ENCODE assay signal across 1 cellular context in the genomic region with DNA sequence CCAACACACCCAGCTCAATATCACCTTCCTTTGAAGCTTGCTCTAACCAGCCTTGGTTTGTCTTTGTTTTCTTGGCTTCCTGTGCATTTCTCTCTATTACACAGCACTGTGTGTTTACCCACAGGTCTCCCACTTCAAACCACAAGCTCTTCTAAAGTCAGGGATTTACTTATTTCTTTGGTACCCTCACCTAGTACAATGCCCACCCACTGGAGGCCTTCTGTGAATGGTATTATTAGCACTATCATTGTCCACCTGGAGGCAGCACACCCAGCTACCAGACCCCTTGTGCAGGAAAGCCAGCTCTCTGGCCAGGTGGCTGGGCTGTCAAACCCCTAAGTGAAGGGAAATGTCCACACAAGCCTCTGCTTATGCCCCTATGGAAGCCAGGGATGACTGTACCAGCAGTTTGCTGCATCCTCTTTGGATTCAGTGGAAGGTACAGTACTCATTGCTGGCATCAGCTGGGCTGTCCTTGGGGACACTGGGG.
TF ChIP-seq lines count a peak whose summit lies in the region.

No MANE protein-coding gene starts in this region.

TF ChIP-seq in SK-N-SH, 30 proteins besides CTCF, POLR2A, EP300 and RAD21:
- TF ChIP-seq MEF2A (IDR thresholded peaks at IDR 0.05; ENCODE audit: borderline replicate concordance, low read depth) (no peak), NFIC (IDR thresholded peaks at IDR 0.05; ENCODE audit: borderline replicate concordance) (no peak), MAX (IDR thresholded peaks at IDR 0.05; ENCODE audit: low read depth) (no peak), ELF1 (IDR thresholded peaks at IDR 0.05) (no peak)
